Comparison of ENCODE assay signal across 8 cellular contexts in genomic region chr17:38492067-38493040, GRCh38.
DNase-seq lines count a peak whose midpoint lies in the region; ATAC-seq and TF ChIP-seq lines count a peak whose summit lies in the region.
"Not testable (repeated sequence)": the region's sequence is repeated elsewhere in the genome, so short reads cannot be mapped to it uniquely, and the experiment has no call there.

No MANE protein-coding gene starts in this region.

- not testable (repeated sequence) for ATAC-seq in PC-3
- peak; percentile 83 for ATAC-seq in activated CD8-positive, alpha-beta T cell treated with anti-CD3 and anti-CD28 coated beads for 36 hours

- H3K9me2 ChIP-seq in PC-3 (replicated peaks; ENCODE audit: low read length): not testable (repeated sequence)

- not testable (repeated sequence) for H3K36me3 Mint-ChIP-seq in activated CD8-positive, alpha-beta T cell treated with anti-CD3 and anti-CD28 coated beads for 36 hours (ENCODE audit: low read depth); immature natural killer cell

- not testable (repeated sequence) for H3K4me1 Mint-ChIP-seq in activated CD8-positive, alpha-beta T cell treated with anti-CD3 and anti-CD28 coated beads for 36 hours (ENCODE audit: low read depth)
- peaks cover 3 to 10% of the 10 kb centered on the region in 2 donors for H3K4me1 Mint-ChIP-seq in immature natural killer cell

- not testable (repeated sequence) for H3K36me3 ChIP-seq in PC-3 (ENCODE audit: low read depth, low read length); transverse colon

- H3K4me2 ChIP-seq in PC-3 (ENCODE audit: low read length): not testable (repeated sequence)

- in situ Hi-C loops in transverse colon (cut with MboI; ENCODE audit: low pct_ligation_motif_present in 1 of 4, low pct_unique_long_range_greater_than_20kb in 1 of 4, low sequenced_read_pairs in 3 of 4): loop anchor here in 1 of 4 donors (25.0 kb wide), 1 partner anchor 170 kb away; the partner anchor contains the start of gene EPOP

- DNase-seq in ELR (ENCODE audit: low read depth): peak; percentile 87
- peak; percentile 88 for DNase-seq in NB4 (ENCODE audit: low read depth)
- DNase-seq in PC-3: peak; percentile 78
- DNase-seq in activated CD8-positive, alpha-beta T cell treated with anti-CD3 and anti-CD28 coated beads for 36 hours: peak; percentile 98
- peak; percentile 81 for DNase-seq in central memory CD4-positive, alpha-beta T cell
- DNase-seq in immature natural killer cell: peak; percentile 76 to 82 (median 78)
- DNase-seq in retinal pigment epithelial cell (ENCODE audit: low read depth): peak; percentile 45
- peak; percentile 95 for DNase-seq in transverse colon

- intact Hi-C loops in PC-3 (cut with micrococcal nuclease): loop anchor here (1.0 to 2.0 kb wide), 3 partner anchors 70 to 175 kb away; no protein-coding TSS in a partner anchor
- intact Hi-C loops in activated CD8-positive, alpha-beta T cell treated with anti-CD3 and anti-CD28 coated beads for 36 hours (cut with micrococcal nuclease): loop anchor here (1.0 to 5.0 kb wide), 3 partner anchors 70 to 175 kb away; no protein-coding TSS in a partner anchor
- intact Hi-C loops in transverse colon (cut with DNase I; ENCODE audit: low total_unique reads): not testable (repeated sequence)

- not testable (repeated sequence) for H3K4me3 Mint-ChIP-seq in activated CD8-positive, alpha-beta T cell treated with anti-CD3 and anti-CD28 coated beads for 36 hours; immature natural killer cell

- CTCF ChIA-PET in PC-3 (lab: Charles Lee): not testable (repeated sequence)
- CTCF ChIA-PET in activated CD8-positive, alpha-beta T cell treated with anti-CD3 and anti-CD28 coated beads for 36 hours (lab: Charles Lee): interaction anchor here (0.6 to 2.5 kb wide), 12 partner anchors 17 to 175 kb away, joined by 3 to 19 read pairs (median 4); no protein-coding TSS in a partner anchor

- 52% methylated on average over 14 of the region's 14 CpGs; no CpG with 5 or more reads in 1 of the 2 donors for whole genome bisulfite sequencing in transverse colon (ENCODE audit: low coverage in 1 of 2), 2 donors

- TF ChIP-seq EP300 in transverse colon (IDR thresholded peaks at IDR 0.05; ENCODE audit: low read depth): not testable (repeated sequence)

- not testable (repeated sequence) for BruUV-seq in PC-3 (replicated peaks; lab: Mats Ljungman, UMichigan)

- not testable (repeated sequence) for H3K4me1 ChIP-seq in PC-3 (ENCODE audit: insufficient read depth, low read length); transverse colon

- not testable (repeated sequence) for H3F3A ChIP-seq in PC-3 (ENCODE audit: low read length, unreplicated experiment)

- POLR2A ChIA-PET in PC-3 (lab: Charles Lee; ENCODE audit: unreplicated experiment): interaction anchor here (0.6 kb wide), 1 partner anchor 92 kb away, joined by 4 read pairs; no protein-coding TSS in a partner anchor
- POLR2A ChIA-PET in activated CD8-positive, alpha-beta T cell treated with anti-CD3 and anti-CD28 coated beads for 36 hours (lab: Charles Lee): interaction anchor here (1.1 kb wide), 1 partner anchor 175 kb away, joined by 4 read pairs; no protein-coding TSS in a partner anchor

- not testable (repeated sequence) for TF ChIP-seq POLR2A in NB4 (IDR thresholded peaks at IDR 0.05; ENCODE audit: extremely low read depth, insufficient read length); transverse colon (IDR thresholded peaks at IDR 0.05)

- H4K20me1 ChIP-seq in PC-3 (ENCODE audit: low read length): not testable (repeated sequence)

- not testable (repeated sequence) for H3K27me3 Mint-ChIP-seq in activated CD8-positive, alpha-beta T cell treated with anti-CD3 and anti-CD28 coated beads for 36 hours; immature natural killer cell (ENCODE audit: low read depth in 3 of 3)

- H3K27me3 ChIP-seq in PC-3 (ENCODE audit: low read length); transverse colon: not testable (repeated sequence)

- not testable (repeated sequence) for H3K4me3 ChIP-seq in NB4 (ENCODE audit: low read depth, low read length); PC-3 (ENCODE audit: low read length); retinal pigment epithelial cell (ENCODE audit: low read length); transverse colon

- not testable (repeated sequence) for H3K9me3 Mint-ChIP-seq in activated CD8-positive, alpha-beta T cell treated with anti-CD3 and anti-CD28 coated beads for 36 hours; immature natural killer cell

- not testable (repeated sequence) for H3K9me3 ChIP-seq in PC-3 (ENCODE audit: low read length); transverse colon

- not testable (repeated sequence) for H3K27ac ChIP-seq in PC-3 (ENCODE audit: low read length); transverse colon

- H2AFZ ChIP-seq in PC-3 (ENCODE audit: low read length): not testable (repeated sequence)

- TF ChIP-seq CTCF in NB4 (IDR thresholded peaks at IDR 0.05; ENCODE audit: low read depth, low read length) (peak; percentile 65), PC-3 (conservative IDR thresholded peaks at IDR 0.05; ENCODE audit: low read depth, low read length) (peak; percentile 61), retinal pigment epithelial cell (conservative IDR thresholded peaks at IDR 0.05; ENCODE audit: low read depth, low read length) (peak; percentile 74), transverse colon (IDR thresholded peaks at IDR 0.05) (peak in 3 of 5 experiments; percentile 45 to 73 (median 56))
- TF ChIP-seq CTCF in activated CD8-positive, alpha-beta T cell treated with anti-CD3 and anti-CD28 coated beads for 36 hours (IDR thresholded peaks at IDR 0.05): peak; percentile 67

- H3K27ac Mint-ChIP-seq in activated CD8-positive, alpha-beta T cell treated with anti-CD3 and anti-CD28 coated beads for 36 hours; immature natural killer cell: not testable (repeated sequence)

- H3K79me2 ChIP-seq in PC-3 (ENCODE audit: low read length): not testable (repeated sequence)

- not testable (repeated sequence) for H3K9ac ChIP-seq in PC-3 (ENCODE audit: low read length)

Comparison
In these comparisons a context has a peak if more than half of its experiments do, and no peak if none do; other contexts are left out.
1. DNase-seq: peak in every context shown above with its lines; median percentile 98 in activated CD8-positive, alpha-beta T cell treated with anti-CD3 and anti-CD28 coated beads for 36 hours; 95 in transverse colon; 88 in NB4; 87 in ELR; 81 in central memory CD4-positive, alpha-beta T cell; 78 in PC-3; 78 in immature natural killer cell; 45 in retinal pigment epithelial cell.